ENCODE assay signal across 22 cellular contexts in the genomic region with DNA sequence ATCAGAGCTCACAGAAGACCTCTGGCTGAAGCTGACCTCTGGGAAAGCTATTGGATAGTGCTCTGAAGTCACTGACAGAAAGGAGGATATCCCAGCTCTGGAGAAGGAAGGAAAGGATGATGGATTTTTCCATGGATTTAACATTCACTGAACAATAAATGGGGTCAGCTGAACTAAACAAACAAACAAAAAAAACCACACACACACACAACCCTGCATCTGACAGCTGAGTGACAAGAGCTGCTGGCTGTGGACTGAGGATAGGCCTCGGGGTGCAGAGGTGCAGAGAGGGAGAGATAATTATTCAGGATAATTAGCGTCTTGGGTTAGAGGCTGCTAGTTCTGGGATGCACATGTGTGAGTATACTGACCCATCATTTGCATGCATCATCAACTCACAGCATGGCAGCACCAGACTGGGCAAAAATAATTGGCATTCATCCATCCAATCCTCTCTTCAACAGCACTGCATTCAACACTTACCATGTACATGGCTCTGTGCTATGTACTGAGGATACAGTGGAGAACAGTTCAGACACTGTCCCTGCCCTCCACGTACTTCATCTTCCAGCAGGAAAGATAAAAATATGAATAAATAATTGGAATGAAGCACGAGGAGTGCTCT.
"Had no signal": no experiment of that assay in that cellular context is flagged by ENCODE, and none has a peak within 500 bp of the region (broad histone marks: within the 10 kb centered on the region; RNA-seq: fewer than 3 reads in every experiment).

No MANE protein-coding gene starts in this region.

- H3K4me1 Mint-ChIP-seq: activated naive CD8-positive, alpha-beta T cell treated with anti-CD3 and anti-CD28 coated beads, Interleukin-2, amount 10 ng/mL, durations not matched to agents 7 days and 5 days; mesothelial cell of epicardium; natural killer cell; stimulated activated naive B cell treated with anti-CD40 and anti-IgM and Interleukin-4, amounts not matched to agents 10 μg/mL and 1 μg/mL and 100 μg/mL, for 72 hours; T-helper 17 cell had no signal

- FAIRE-seq: kidney, pancreas had no signal

- H3K36me3 Mint-ChIP-seq: activated naive CD8-positive, alpha-beta T cell treated with anti-CD3 and anti-CD28 coated beads, Interleukin-2, amount 10 ng/mL, durations not matched to agents 7 days and 5 days; mesothelial cell of epicardium; natural killer cell; stimulated activated naive B cell treated with anti-CD40 and anti-IgM and Interleukin-4, amounts not matched to agents 10 μg/mL and 1 μg/mL and 100 μg/mL, for 72 hours had no signal

- H3K27me3 ChIP-seq: breast epithelium, neutrophil, pancreas, testis had no signal

- H3K9me3 Mint-ChIP-seq: activated naive CD8-positive, alpha-beta T cell treated with anti-CD3 and anti-CD28 coated beads, Interleukin-2, amount 10 ng/mL, durations not matched to agents 7 days and 5 days; mesothelial cell of epicardium; stimulated activated naive B cell treated with anti-CD40 and anti-IgM and Interleukin-4, amounts not matched to agents 10 μg/mL and 1 μg/mL and 100 μg/mL, for 72 hours had no signal

- H3K27me3 Mint-ChIP-seq: activated naive CD8-positive, alpha-beta T cell treated with anti-CD3 and anti-CD28 coated beads, Interleukin-2, amount 10 ng/mL, durations not matched to agents 7 days and 5 days; stimulated activated naive B cell treated with anti-CD40 and anti-IgM and Interleukin-4, amounts not matched to agents 10 μg/mL and 1 μg/mL and 100 μg/mL, for 72 hours; T-helper 17 cell had no signal

- DNase-seq: activated CD4-positive, alpha-beta T cell treated with anti-CD3 and anti-CD28 coated beads for 4 hours; activated CD4-positive, alpha-beta T cell treated with anti-CD3 and anti-CD28 coated beads, Interleukin-2, amount 50 U/mL, for 48 hours; activated CD4-positive, CD25-positive, alpha-beta regulatory T cell; activated naive CD4-positive, alpha-beta T cell treated with Interleukin-2 at 50 U/mL for 16 hours; activated naive CD8-positive, alpha-beta T cell treated with anti-CD3 and anti-CD28 coated beads, Interleukin-2, amount 10 ng/mL, durations not matched to agents 7 days and 5 days; activated T-cell treated with anti-CD3 and anti-CD28 coated beads, Interleukin-2, amount 50 U/mL, for 48 hours; amniotic stem cell; kidney; natural killer cell; pancreas; stimulated activated CD4-positive, alpha-beta T cell treated with anti-CD3 and anti-CD28 coated beads, Interleukin-2, amount 100 ng/mL, for 48 hours; stimulated activated CD8-positive, alpha-beta memory T cell treated with anti-CD3 and anti-CD28 coated beads, Interleukin-4, amount 100 ng/mL, for 48 hours; stimulated activated naive B cell treated with anti-CD40 and anti-IgM and Interleukin-4, amounts not matched to agents 10 μg/mL and 1 μg/mL and 100 μg/mL, for 72 hours; SW 1271; T-helper 17 cell; trophoblast cell had no signal

- H3K27ac ChIP-seq: breast epithelium, epithelial cell of prostate, neutrophil, pancreas had no signal

- H3K36me3 ChIP-seq: breast epithelium, neutrophil, pancreas had no signal

- ATAC-seq: left lobe of liver; natural killer cell; stimulated activated naive B cell treated with anti-CD40 and anti-IgM and Interleukin-4, amounts not matched to agents 10 μg/mL and 1 μg/mL and 100 μg/mL, for 72 hours; T-helper 17 cell had no signal

- H3K4me3 Mint-ChIP-seq: activated naive CD8-positive, alpha-beta T cell treated with anti-CD3 and anti-CD28 coated beads, Interleukin-2, amount 10 ng/mL, durations not matched to agents 7 days and 5 days; mesothelial cell of epicardium; natural killer cell; stimulated activated naive B cell treated with anti-CD40 and anti-IgM and Interleukin-4, amounts not matched to agents 10 μg/mL and 1 μg/mL and 100 μg/mL, for 72 hours; T-helper 17 cell had no signal

- H3K4me3 ChIP-seq: breast epithelium, pancreas, testis had no signal

- H3K27ac Mint-ChIP-seq: activated naive CD8-positive, alpha-beta T cell treated with anti-CD3 and anti-CD28 coated beads, Interleukin-2, amount 10 ng/mL, durations not matched to agents 7 days and 5 days; mesothelial cell of epicardium; natural killer cell; stimulated activated naive B cell treated with anti-CD40 and anti-IgM and Interleukin-4, amounts not matched to agents 10 μg/mL and 1 μg/mL and 100 μg/mL, for 72 hours; T-helper 17 cell had no signal

- H3K4me1 ChIP-seq: breast epithelium, pancreas had no signal

- H3K9me3 ChIP-seq: breast epithelium, neutrophil, pancreas, testis had no signal
